8 cellular contexts compared by ENCODE assay signal in genomic region chr6:27795697-27796494, GRCh38.
A peak's percentile ranks its signal among the peaks of the same experiment; 100 is the strongest.
DNase-seq lines count a peak whose midpoint lies in the region; ATAC-seq, FAIRE-seq and TF ChIP-seq lines count a peak whose summit lies in the region.

No MANE protein-coding gene starts in this region.

- H3K4me1 ChIP-seq in mucosa of descending colon (ENCODE audit: low read depth), result peaks cover 8% of the 10 kb centered on the region

- FAIRE-seq in GM18507 (lab: Jason Lieb, UNC) (peak; percentile 85), endometrium (lab: Jason Lieb, UNC) (peak; percentile 63)

- no peaks in the 10 kb centered on the region for H3K36me3 ChIP-seq in mucosa of descending colon (ENCODE audit: low read depth)

- no peaks in the 10 kb centered on the region for H3K9me3 ChIP-seq in mucosa of descending colon

- ATAC-seq in HG03354 (IDR thresholded peaks at IDR 0.05; ENCODE audit: poor library complexity, severe bottlenecking, unreplicated experiment) (peak; percentile 53), mucosa of descending colon (peak; percentile 70)

- TF ChIP-seq CTCF in AG09319 (IDR thresholded peaks at IDR 0.05; ENCODE audit: low read depth, low read length) (peak; percentile 73), WI38 (IDR thresholded peaks at IDR 0.05; ENCODE audit: low read depth, low read length) (peak; percentile 66), mucosa of descending colon (IDR thresholded peaks at IDR 0.05) (peak; percentile 79)

- peak; percentile 80 for DNase-seq in AG09319 (ENCODE audit: extremely low read depth, low read depth)
- no peak for DNase-seq in GM18507 (ENCODE audit: extremely low spot score, insufficient read length, low read depth)
- peak; percentile 69 for DNase-seq in NCI-H226
- peak in 1 of 3 donors; percentile 96 for DNase-seq in mucosa of descending colon
- DNase-seq in ureter (ENCODE audit: low spot score), result peak; percentile 80

- H3K4me3 ChIP-seq in WI38 (ENCODE audit: low read depth, low read length) (no peak overlapping the region), mucosa of descending colon (no peak overlapping the region)

- intact Hi-C loops in mucosa of descending colon (cut with DNase I, micrococcal nuclease), result no loop called here
